ENCODE assay signal across 25 cellular contexts in the genomic region with DNA sequence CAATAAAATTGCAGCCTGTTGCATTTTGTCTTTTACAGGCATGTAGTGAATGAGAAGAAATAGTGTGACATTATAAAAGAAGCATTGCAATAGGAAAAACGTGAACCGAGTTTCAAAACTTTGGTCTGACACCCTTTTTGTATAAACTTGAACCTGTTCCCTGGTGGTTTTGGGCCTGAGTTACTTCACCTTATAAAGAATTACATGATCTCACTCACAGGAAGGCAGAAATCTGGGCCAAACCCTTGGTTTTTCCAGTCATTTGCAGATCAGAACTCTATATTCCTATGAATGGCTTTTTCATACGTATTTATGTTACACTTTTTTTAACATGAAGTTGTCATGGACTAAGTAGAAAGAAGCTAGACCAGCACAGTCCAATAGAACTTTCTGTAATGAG.
"Had no signal": no experiment of that assay in that cellular context is flagged by ENCODE, and none has a peak within 500 bp of the region (broad histone marks: within the 10 kb centered on the region; RNA-seq: fewer than 3 reads in every experiment).

No MANE protein-coding gene starts in this region.

- H3K27me3 Mint-ChIP-seq: dendritic cell treated with granulocyte-macrophage colony-stimulating factor and Interleukin-4, amounts not matched to agents 40 ng/mL and 50 ng/mL, for 4 days; effector memory CD8-positive, alpha-beta T cell had no signal

- H3K27me3 ChIP-seq: colonic mucosa, esophagus muscularis mucosa, esophagus squamous epithelium, foreskin keratinocyte, gastrocnemius medialis, gastroesophageal sphincter, heart left ventricle, heart right ventricle had no signal

- H3K27ac Mint-ChIP-seq: dendritic cell treated with granulocyte-macrophage colony-stimulating factor and Interleukin-4, amounts not matched to agents 40 ng/mL and 50 ng/mL, for 4 days; effector memory CD8-positive, alpha-beta T cell; endodermal cell had no signal

- H3K36me3 ChIP-seq: colonic mucosa, esophagus muscularis mucosa, esophagus squamous epithelium, gastrocnemius medialis, gastroesophageal sphincter, heart left ventricle, heart right ventricle had no signal

- H3K4me3 Mint-ChIP-seq: dendritic cell treated with granulocyte-macrophage colony-stimulating factor and Interleukin-4, amounts not matched to agents 40 ng/mL and 50 ng/mL, for 4 days; effector memory CD8-positive, alpha-beta T cell; endodermal cell had no signal

- H3K9me3 ChIP-seq: colonic mucosa, esophagus muscularis mucosa, esophagus squamous epithelium, gastrocnemius medialis, gastroesophageal sphincter, heart left ventricle, heart right ventricle had no signal

- DNase-seq: colonic mucosa; cortex of kidney; dermis blood vessel endothelial cell; dorsolateral prefrontal cortex; effector CD4-positive, alpha-beta T cell; effector CD8-positive, alpha-beta T cell; effector memory CD4-positive, alpha-beta T cell; effector memory CD8-positive, alpha-beta T cell; endodermal cell; erythroblast; esophagus squamous epithelium; foreskin fibroblast; foreskin keratinocyte; foreskin melanocyte; gastrocnemius medialis; glutamatergic neuron; head of caudate nucleus; heart left ventricle; heart right ventricle had no signal

- ATAC-seq: effector memory CD8-positive, alpha-beta T cell; esophagus mucosa; foreskin keratinocyte; gastrocnemius medialis; gastroesophageal sphincter; heart left ventricle; heart right ventricle had no signal

- H3K4me1 ChIP-seq: colonic mucosa, esophagus muscularis mucosa, esophagus squamous epithelium, foreskin keratinocyte, gastrocnemius medialis, gastroesophageal sphincter, heart left ventricle, heart right ventricle had no signal

- H3K27ac ChIP-seq: colonic mucosa, coronary artery, dorsolateral prefrontal cortex, epithelial cell of prostate, esophagus muscularis mucosa, esophagus squamous epithelium, foreskin keratinocyte, gastrocnemius medialis, gastroesophageal sphincter, heart left ventricle, heart right ventricle had no signal

- H3K9me3 Mint-ChIP-seq: dendritic cell treated with granulocyte-macrophage colony-stimulating factor and Interleukin-4, amounts not matched to agents 40 ng/mL and 50 ng/mL, for 4 days; endodermal cell had no signal

- H3K4me3 ChIP-seq: colonic mucosa, coronary artery, dorsolateral prefrontal cortex, esophagus muscularis mucosa, esophagus squamous epithelium, gastrocnemius medialis, gastroesophageal sphincter, heart left ventricle, heart right ventricle had no signal
